In genomic region chr15:72475674-72476073, GRCh38 we compare ENCODE assay signal across 8 cellular contexts. TPM values are rescaled to one million over a fixed set of nuclear protein-coding genes. Genes with fewer than 3 reads are reported as not detected.
DNase-seq lines count a peak whose midpoint lies in the region; ATAC-seq and TF ChIP-seq lines count a peak whose summit lies in the region.

No MANE protein-coding gene starts in this region.

- H3K4me1 ChIP-seq in Loucy (ENCODE audit: insufficient read depth, low read length, poor library complexity, severe bottlenecking) = peaks cover 42% of the 10 kb centered on the region
- peaks cover 38 to 45% of the 10 kb centered on the region in 2 donors for H3K4me1 ChIP-seq in naive thymus-derived CD4-positive, alpha-beta T cell (ENCODE audit: control insufficient read depth in 2 of 2, insufficient read depth in 2 of 2, low read length in 2 of 2)

- H3K36me3 ChIP-seq in Loucy (ENCODE audit: insufficient read depth, low read length) = 0 out of 2 replicates have a peak, but pooled peaks cover 4% of the 10 kb centered on the region
- peaks cover 0 to 3% (median 0%) of the 10 kb centered on the region in 3 experiments for H3K36me3 ChIP-seq in naive thymus-derived CD4-positive, alpha-beta T cell (ENCODE audit: control insufficient read depth in 2 of 3, insufficient read depth in 3 of 3, low read length in 3 of 3)

- peaks cover 64% of the 10 kb centered on the region for H3K79me2 ChIP-seq in Loucy (ENCODE audit: insufficient read depth, low read length)

- POLR2A ChIA-PET in AG04450 (lab: Yijun Ruan, JAX) = no interaction called here
- POLR2A ChIA-PET in naive thymus-derived CD4-positive, alpha-beta T cell (lab: Charles Lee) = interaction anchor here (0.6 to 6.6 kb wide), 8 partner anchors 9 to 691 kb away, joined by 3 to 64 read pairs (median 5); partner anchors contain the start of gene HEXA

- H3K4me3 ChIP-seq in AG04450 (ENCODE audit: low read depth, low read length) = peak overlapping the region; percentile 91
- H3K4me3 ChIP-seq in Loucy (ENCODE audit: low read length, poor library complexity, severe bottlenecking) = peak overlapping the region; percentile 88
- peak overlapping the region; percentile 97 for H3K4me3 ChIP-seq in coronary artery
- peak overlapping the region; percentile 95 for H3K4me3 ChIP-seq in naive thymus-derived CD4-positive, alpha-beta T cell (ENCODE audit: low read length)

- peaks cover 0 to 10% (median 0%) of the 10 kb centered on the region in 11 donors for H3K9me3 Mint-ChIP-seq in naive thymus-derived CD4-positive, alpha-beta T cell

- peak overlapping the region; percentile 91 for H3K9ac ChIP-seq in Loucy (ENCODE audit: low read depth, low read length, poor library complexity, severe bottlenecking)

- H3K27ac ChIP-seq in AG04450 (ENCODE audit: low read depth, low read length) = no peak overlapping the region
- H3K27ac ChIP-seq in coronary artery = peak overlapping the region; percentile 100
- peak overlapping the region; percentile 99 for H3K27ac ChIP-seq in naive thymus-derived CD4-positive, alpha-beta T cell (ENCODE audit: low read depth, low read length)

- DNase-seq in AG04450 (ENCODE audit: low read depth, low spot score) (no peak), coronary artery (ENCODE audit: low spot score) (no peak), HuH-7.5 (ENCODE audit: low spot score) (no peak)
- no peak for DNase-seq in naive thymus-derived CD4-positive, alpha-beta T cell
- DNase-seq in stimulated activated CD8-positive, alpha-beta memory T cell treated with anti-CD3 and anti-CD28 coated beads, Interleukin-4, amount 100 ng/mL, for 48 hours = no peak

- H3K9me3 ChIP-seq in AG04450 (ENCODE audit: control insufficient read depth, insufficient read depth, low read length) = 0 out of 2 replicates have a peak, but pooled peaks cover 2% of the 10 kb centered on the region
- no peaks in the 10 kb centered on the region for H3K9me3 ChIP-seq in Loucy (ENCODE audit: insufficient read depth, low read depth, low read length)
- no peaks in the 10 kb centered on the region for H3K9me3 ChIP-seq in naive thymus-derived CD4-positive, alpha-beta T cell (ENCODE audit: control insufficient read depth in 2 of 3, low read length in 3 of 3)

- H2AFZ ChIP-seq in Loucy (ENCODE audit: low read length) = no peak overlapping the region

- H3K4me3 Mint-ChIP-seq in naive thymus-derived CD4-positive, alpha-beta T cell = peak overlapping the region; percentile 92 to 98 (median 96)

- no peaks in the 10 kb centered on the region for H3K27me3 Mint-ChIP-seq in naive thymus-derived CD4-positive, alpha-beta T cell

- ATAC-seq in naive thymus-derived CD4-positive, alpha-beta T cell = no peak
- ATAC-seq in GM18907 (IDR thresholded peaks at IDR 0.05; ENCODE audit: unreplicated experiment) (no peak), HG03432 (IDR thresholded peaks at IDR 0.05; ENCODE audit: unreplicated experiment) (no peak)

- peak overlapping the region; percentile 94 for H3K4me2 ChIP-seq in Loucy (ENCODE audit: low read depth, low read length, poor library complexity, severe bottlenecking)

- no peaks in the 10 kb centered on the region; the same call in 1 of the 2 replicates for H3F3A ChIP-seq in Loucy (ENCODE audit: low read depth)

- H3K27ac Mint-ChIP-seq in naive thymus-derived CD4-positive, alpha-beta T cell = peak overlapping the region; percentile 87 to 100 (median 97)

- peaks cover 60% of the 10 kb centered on the region for H4K20me1 ChIP-seq in Loucy (ENCODE audit: insufficient read depth, low read length, poor library complexity, severe bottlenecking)

- H3K4me1 Mint-ChIP-seq in naive thymus-derived CD4-positive, alpha-beta T cell = peaks cover 43 to 77% (median 56%) of the 10 kb centered on the region in 7 donors

- H3K27me3 ChIP-seq in AG04450 (ENCODE audit: control insufficient read depth, insufficient read depth, low read length) = no peaks in the 10 kb centered on the region
- H3K27me3 ChIP-seq in Loucy (ENCODE audit: insufficient read depth, low read length, poor library complexity, severe bottlenecking) = no peaks in the 10 kb centered on the region
- H3K27me3 ChIP-seq in naive thymus-derived CD4-positive, alpha-beta T cell (ENCODE audit: control insufficient read depth in 2 of 2, insufficient read depth in 2 of 2, low read length in 2 of 2) = no peaks in the 10 kb centered on the region

- H3K9me2 ChIP-seq in Loucy (replicated peaks; ENCODE audit: low read depth, low read length) = no peaks in the 10 kb centered on the region

- CTCF ChIA-PET in AG04450 (lab: Charles Lee) = interaction anchor here (0.6 to 1.2 kb wide), 3 partner anchors 11 to 124 kb away, joined by 3 to 4 read pairs (median 4); no protein-coding TSS in a partner anchor
- CTCF ChIA-PET in naive thymus-derived CD4-positive, alpha-beta T cell (lab: Charles Lee) = interaction anchor here (0.6 to 0.9 kb wide), 2 partner anchors 11 to 57 kb away, joined by 3 to 8 read pairs; no protein-coding TSS in a partner anchor

- H3K36me3 Mint-ChIP-seq in naive thymus-derived CD4-positive, alpha-beta T cell = peaks cover 4 to 24% (median 18%) of the 10 kb centered on the region in 5 donors

- intact Hi-C loops in naive thymus-derived CD4-positive, alpha-beta T cell (cut with micrococcal nuclease) = loop anchor here (1.0 to 10.0 kb wide), 4 partner anchors 161 to 1157 kb away; partner anchors contain the start of genes NEO1 (in 1 of the 2), NPTN (in 1 of the 2) and PARP6 (in 1 of the 2)

- no peak for TF ChIP-seq CTCF in AG04450 (IDR thresholded peaks at IDR 0.05; ENCODE audit: low read depth, low read length)
- TF ChIP-seq CTCF in Loucy (conservative IDR thresholded peaks at IDR 0.05; ENCODE audit: low read length) = no peak
- TF ChIP-seq CTCF in coronary artery (IDR thresholded peaks at IDR 0.05) = no peak

RNA-seq across cellular contexts. Expression of gene ARIH1, which starts 1.5 kb away (rescaled TPM):
- polyA plus RNA-seq in AG04450 (2011; rRNA removed) = 85.8 and 90.4 TPM in 2 replicates
- polyA minus RNA-seq in AG04450 (2011; rRNA and poly(A)+ RNA removed) = 142 and 165 TPM in 2 replicates
- 100 to 1,000 TPM; 128 to 191 (median 181) TPM for total RNA-seq in naive thymus-derived CD4-positive, alpha-beta T cell
- polyA plus RNA-seq in naive thymus-derived CD4-positive, alpha-beta T cell = 10 to 100 TPM; 20.1 to 23.3 TPM
